ENCODE assay signal across 27 cellular contexts in the genomic region with DNA sequence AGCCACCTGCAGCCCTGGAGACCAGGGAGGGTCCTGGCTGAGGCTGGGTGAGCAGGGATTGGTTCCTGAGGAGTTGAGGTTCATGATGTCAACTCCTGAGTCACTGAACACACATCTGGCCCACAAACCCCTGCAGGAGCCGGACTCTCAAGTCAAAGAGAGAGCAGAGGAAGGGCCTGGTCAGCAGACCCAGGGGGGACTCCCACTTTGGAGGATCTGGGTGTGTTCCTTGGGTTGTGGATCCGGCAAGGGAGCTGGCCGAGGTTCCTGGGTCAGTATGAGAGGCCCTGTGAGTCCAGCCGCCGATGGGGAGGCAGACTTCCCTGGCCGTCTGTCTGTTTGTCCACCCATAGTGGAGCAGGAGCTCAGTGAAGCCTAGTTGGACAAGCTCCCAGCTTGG. TPM values are rescaled to one million over a fixed set of nuclear protein-coding genes. Genes with fewer than 3 reads are reported as not detected.
DNase-seq lines count a peak whose midpoint lies in the region; ATAC-seq and TF ChIP-seq lines count a peak whose summit lies in the region.
"Had no signal": no experiment of that assay in that cellular context is flagged by ENCODE, and none has a peak within 500 bp of the region (broad histone marks: within the 10 kb centered on the region; RNA-seq: fewer than 3 reads in every experiment).

No MANE protein-coding gene starts in this region.

- no peak overlapping the region for H2BK12ac ChIP-seq in neuronal stem cell (ENCODE audit: low read length)

- H3K4me3 ChIP-seq in HEK293 (ENCODE audit: low read depth, low read length), result no peak overlapping the region
- no peak overlapping the region for H3K4me3 ChIP-seq in neuronal stem cell (ENCODE audit: low read length in 2 of 2)
- H3K4me3 ChIP-seq: HAP-1, Peyer's patch, SJCRH30 had no signal

- ATAC-seq in sciatic nerve (no peak), HG03520 (IDR thresholded peaks at IDR 0.05; ENCODE audit: unreplicated experiment) (no peak), HG03571 (IDR thresholded peaks at IDR 0.05; ENCODE audit: unreplicated experiment) (no peak)
- ATAC-seq: T-cell had no signal

- no peaks in the 10 kb centered on the region for H3K36me3 ChIP-seq in HEK293 (ENCODE audit: control insufficient read depth in 2 of 2, insufficient read depth in 1 of 2, low read length in 2 of 2)
- no peaks in the 10 kb centered on the region for H3K36me3 ChIP-seq in neuronal stem cell (replicated peaks in 1 of 2; ENCODE audit: control insufficient read depth in 2 of 2, insufficient read depth in 2 of 2, low read length in 2 of 2)
- H3K36me3 ChIP-seq: HAP-1, Peyer's patch, SJCRH30 had no signal

- H4K8ac ChIP-seq in neuronal stem cell (ENCODE audit: low read depth, low read length), result no peak overlapping the region

- peak overlapping the region; percentile 15 for H2BK15ac ChIP-seq in neuronal stem cell (ENCODE audit: low read length)

- peaks cover 16 to 62% (median 31%) of the 10 kb centered on the region in 3 experiments for H3K27me3 ChIP-seq in neuronal stem cell (ENCODE audit: control insufficient read depth in 3 of 3, insufficient read depth in 3 of 3, low read depth in 1 of 3, low read length in 3 of 3)

- H3K79me1 ChIP-seq in neuronal stem cell (ENCODE audit: low read depth, low read length), result no peaks in the 10 kb centered on the region

- no CpG with 5 or more reads among the region's 6 CpGs for WGBS in neuronal stem cell (ENCODE audit: extremely low coverage in 2 of 2, insufficient read length in 2 of 2, insufficient replicate concordance in 1 of 2), 2 donors

- peak overlapping the region; percentile 0 for H3K4me2 ChIP-seq in neuronal stem cell (ENCODE audit: insufficient read depth, low read length, poor library complexity, severe bottlenecking)

- no peak overlapping the region for H3K4ac ChIP-seq in neuronal stem cell (ENCODE audit: low read length)

- H3K9ac ChIP-seq in neuronal stem cell (ENCODE audit: low read depth, low read length, poor library complexity), result no peak overlapping the region

- no peak overlapping the region for H4K91ac ChIP-seq in neuronal stem cell (ENCODE audit: low read depth, low read length, poor library complexity)

- DNase-seq in DMS53 (lab: John Stamatoyannopoulos, UW), result peak; percentile 47
- DNase-seq in DMS53 treated with DMSO at 0.1 percent for 48 hours (lab: John Stamatoyannopoulos, UW; ENCODE audit: unreplicated experiment), result no peak
- DNase-seq in astrocyte of the hippocampus (ENCODE audit: low read depth, low spot score), result peak; percentile 17
- no peak for DNase-seq in neuronal stem cell (ENCODE audit: low spot score)
- DNase-seq in sciatic nerve (ENCODE audit: low spot score), result no peak
- DNase-seq: AML-193; CD8-positive, alpha-beta memory T cell; DMS79 treated with DMSO at 0.1 percent for 48 hours; KBM-7; NCI-H1105; NCI-H2081; NCI-H2171; NCI-H345; NCI-H524; NCI-H774; NK-92 treated with Interleukin-12 subunit alpha and Interleukin-12 subunit beta, amount 100 ng/mL, for 24 hours; Peyer's patch; SJCRH30; T-cell had no signal

- TF ChIP-seq CTCF in HEK293 (tag by site-specific recombination; IDR thresholded peaks at IDR 0.05), result no peak

- H3K4me1 ChIP-seq in HEK293 (ENCODE audit: control insufficient read depth, insufficient read depth, low read length) (peaks cover 2% of the 10 kb centered on the region; the same call in 1 of the 2 replicates), neuronal stem cell (ENCODE audit: control insufficient read depth in 2 of 2, insufficient read depth in 1 of 2, low read depth in 1 of 2, low read length in 2 of 2) (peaks cover 0 to 20% of the 10 kb centered on the region in 2 donors)
- H3K4me1 ChIP-seq: HAP-1, SJCRH30 had no signal

- POLR2A ChIA-PET in HEK293 (lab: Yijun Ruan, JAX), result no interaction called here

- H2BK5ac ChIP-seq in neuronal stem cell (ENCODE audit: low read length), result no peak overlapping the region

- H3K27ac ChIP-seq in HEK293 (ENCODE audit: extremely low read depth, low read depth, low read length) (no peak overlapping the region), neuronal stem cell (replicated peaks; ENCODE audit: low read length) (no peak overlapping the region)
- H3K27ac ChIP-seq: 22Rv1, C4-2B, Peyer's patch, SJCRH30 had no signal

- H2AK5ac ChIP-seq in neuronal stem cell (ENCODE audit: low read depth, low read length), result peak overlapping the region; percentile 53

- no peak overlapping the region for H3K14ac ChIP-seq in neuronal stem cell (ENCODE audit: low read length)

- CTCF ChIA-PET in HEK293 (lab: Yijun Ruan, JAX), result interaction anchor here (0.6 to 2.3 kb wide), 2 partner anchors 77 to 196 kb away, joined by 3 to 11 read pairs; no protein-coding TSS in a partner anchor

- H3K9me3 ChIP-seq in HEK293 (ENCODE audit: control insufficient read depth, insufficient read depth, low read depth, low read length) (no peaks in the 10 kb centered on the region; the same call in 1 of the 2 replicates), neuronal stem cell (replicated peaks in 1 of 2; ENCODE audit: control insufficient read depth in 2 of 2, insufficient read depth in 1 of 2, low read depth in 1 of 2, low read length in 2 of 2) (peaks cover 0 to 4% of the 10 kb centered on the region in 2 donors)
- H3K9me3 ChIP-seq: HAP-1, Peyer's patch, SJCRH30 had no signal

- no peak overlapping the region for H2BK120ac ChIP-seq in neuronal stem cell (ENCODE audit: low read depth, low read length)

- intact Hi-C loops in sciatic nerve (cut with DNase I), result no loop called here

- peak overlapping the region; percentile 62 for H3K23ac ChIP-seq in neuronal stem cell (ENCODE audit: low read depth, low read length, poor library complexity)

- H2AFZ ChIP-seq in neuronal stem cell (ENCODE audit: low read length), result no peak overlapping the region

- H3K18ac ChIP-seq in neuronal stem cell (ENCODE audit: low read length), result peak overlapping the region; percentile 84

TF ChIP-seq in HEK293, 187 proteins besides CTCF, POLR2A, EP300 and RAD21:
- TF ChIP-seq GLIS2 (tag by site-specific recombination; IDR thresholded peaks at IDR 0.05), result 0 out of 2 replicates have a peak, but pooled peaks have one; percentile 39
- peak; percentile 63; the same call in 1 of the 2 replicates for TF ChIP-seq ZNF600 (tag by site-specific recombination; IDR thresholded peaks at IDR 0.05)
- TF ChIP-seq ZBTB17 (tag by site-specific recombination; IDR thresholded peaks at IDR 0.05), result no peak
- TF ChIP-seq ZNF629 (tag by site-specific recombination; IDR thresholded peaks at IDR 0.05), result no peak
- no peak for TF ChIP-seq HOXC10 (CRISPR knock-in tag; IDR thresholded peaks at IDR 0.05)
- no peak for TF ChIP-seq ZNF292 (tag by site-specific recombination; IDR thresholded peaks at IDR 0.05; ENCODE audit: borderline replicate concordance, low read depth)
- no peak for TF ChIP-seq ZNF394 (tag by site-specific recombination; IDR thresholded peaks at IDR 0.05; ENCODE audit: borderline replicate concordance)
- TF ChIP-seq, protein P1, sequence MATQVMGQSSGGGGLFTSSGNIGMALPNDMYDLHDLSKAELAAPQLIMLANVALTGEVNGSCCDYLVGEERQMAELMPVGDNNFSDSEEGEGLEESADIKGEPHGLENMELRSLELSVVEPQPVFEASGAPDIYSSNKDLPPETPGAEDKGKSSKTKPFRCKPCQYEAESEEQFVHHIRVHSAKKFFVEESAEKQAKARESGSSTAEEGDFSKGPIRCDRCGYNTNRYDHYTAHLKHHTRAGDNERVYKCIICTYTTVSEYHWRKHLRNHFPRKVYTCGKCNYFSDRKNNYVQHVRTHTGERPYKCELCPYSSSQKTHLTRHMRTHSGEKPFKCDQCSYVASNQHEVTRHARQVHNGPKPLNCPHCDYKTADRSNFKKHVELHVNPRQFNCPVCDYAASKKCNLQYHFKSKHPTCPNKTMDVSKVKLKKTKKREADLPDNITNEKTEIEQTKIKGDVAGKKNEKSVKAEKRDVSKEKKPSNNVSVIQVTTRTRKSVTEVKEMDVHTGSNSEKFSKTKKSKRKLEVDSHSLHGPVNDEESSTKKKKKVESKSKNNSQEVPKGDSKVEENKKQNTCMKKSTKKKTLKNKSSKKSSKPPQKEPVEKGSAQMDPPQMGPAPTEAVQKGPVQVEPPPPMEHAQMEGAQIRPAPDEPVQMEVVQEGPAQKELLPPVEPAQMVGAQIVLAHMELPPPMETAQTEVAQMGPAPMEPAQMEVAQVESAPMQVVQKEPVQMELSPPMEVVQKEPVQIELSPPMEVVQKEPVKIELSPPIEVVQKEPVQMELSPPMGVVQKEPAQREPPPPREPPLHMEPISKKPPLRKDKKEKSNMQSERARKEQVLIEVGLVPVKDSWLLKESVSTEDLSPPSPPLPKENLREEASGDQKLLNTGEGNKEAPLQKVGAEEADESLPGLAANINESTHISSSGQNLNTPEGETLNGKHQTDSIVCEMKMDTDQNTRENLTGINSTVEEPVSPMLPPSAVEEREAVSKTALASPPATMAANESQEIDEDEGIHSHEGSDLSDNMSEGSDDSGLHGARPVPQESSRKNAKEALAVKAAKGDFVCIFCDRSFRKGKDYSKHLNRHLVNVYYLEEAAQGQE (tag by site-specific recombination; IDR thresholded peaks at IDR 0.05), result 0 out of 2 replicates have a peak, but pooled peaks have one; percentile 44
- TF ChIP-seq ZNF404 (tag by site-specific recombination; IDR thresholded peaks at IDR 0.05), result no peak
- TF ChIP-seq ZSCAN30 (tag by site-specific recombination; IDR thresholded peaks at IDR 0.05), result no peak
TF ChIP-seq in HEK293: peak in this region for 3.

RNA-seq across cellular contexts. Expression of gene SLC7A10, which starts 4.0 kb away (rescaled TPM):
- 1.1 TPM for polyA plus RNA-seq in neuronal stem cell (2013, experiment 1 of 2)
- 0.97 TPM for polyA plus RNA-seq in neuronal stem cell (2013, experiment 2 of 2)
- 9.0 TPM for total RNA-seq in sciatic nerve
- total RNA-seq: CD8-positive, alpha-beta memory T cell; G401; Peyer's patch; SJCRH30; T-cell had no signal
- polyA plus RNA-seq: AG04450; CD8-positive, alpha-beta memory T cell had no signal

RNA-seq across cellular contexts. Expression of gene LRP3, which starts 27.5 kb away (rescaled TPM):
- 42.5 TPM for polyA plus RNA-seq in neuronal stem cell (2013, experiment 1 of 2)
- 38.5 TPM for polyA plus RNA-seq in neuronal stem cell (2013, experiment 2 of 2)
- 21.7 TPM for total RNA-seq in sciatic nerve
- polyA plus RNA-seq: CD8-positive, alpha-beta memory T cell had no signal

Comparison
In these comparisons a context has a peak if more than half of its experiments do, and no peak if none do; other contexts are left out.
1. DNase-seq: peak in DMS53 (single experiment) and astrocyte of the hippocampus (single experiment); none in DMS53 treated with DMSO at 0.1 percent for 48 hours (single experiment), neuronal stem cell (single experiment) and sciatic nerve (single experiment).